In the genomic region with DNA sequence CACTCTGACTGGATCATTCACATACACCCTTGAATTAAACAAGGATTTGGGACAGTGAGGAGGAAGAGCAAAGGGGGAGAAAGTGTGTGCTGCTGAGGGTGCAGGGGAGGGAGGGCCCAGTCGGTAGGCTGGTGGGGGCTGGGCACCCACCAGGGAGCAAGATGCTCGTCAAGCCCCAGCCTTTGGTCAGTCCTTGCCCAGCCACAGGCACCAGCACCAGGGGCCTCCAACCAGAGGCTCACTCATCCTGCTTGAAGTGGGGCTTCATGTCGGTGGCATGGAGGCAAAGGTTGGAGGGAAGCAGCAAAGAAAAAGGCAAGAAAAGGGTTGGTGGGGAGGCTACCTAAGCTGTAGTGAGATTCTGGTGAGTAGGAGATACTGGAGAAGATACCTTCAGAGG, we compare ENCODE assay signal across 21 cellular contexts. TPM values are rescaled to one million over a fixed set of nuclear protein-coding genes. Genes with fewer than 3 reads are reported as not detected.
A peak's percentile ranks its signal among the peaks of the same experiment; 100 is the strongest.
DNase-seq lines count a peak whose midpoint lies in the region; ATAC-seq, FAIRE-seq and TF ChIP-seq lines count a peak whose summit lies in the region.
"Had no signal": no experiment of that assay in that cellular context is flagged by ENCODE, and none has a peak within 500 bp of the region (broad histone marks: within the 10 kb centered on the region; RNA-seq: fewer than 3 reads in every experiment).

No MANE protein-coding gene starts in this region.

- H3K4me3 Mint-ChIP-seq in CD14-positive monocyte, result peak overlapping the region in 1 of 2 donors; percentile 46
- H3K4me3 Mint-ChIP-seq in effector memory CD8-positive, alpha-beta T cell, result peak overlapping the region; percentile 81 to 87
- no peak overlapping the region for H3K4me3 Mint-ChIP-seq in neural progenitor cell
- H3K4me3 Mint-ChIP-seq: stimulated activated naive B cell treated with anti-CD40 and anti-IgM and Interleukin-4, amounts not matched to agents 10 μg/mL and 1 μg/mL and 100 μg/mL, for 72 hours had no signal

- no peak overlapping the region for H2AFZ ChIP-seq in neural progenitor cell (replicated peaks)

- no peak overlapping the region for H3K4me2 ChIP-seq in neural progenitor cell

- no peaks in the 10 kb centered on the region for H3K27me3 ChIP-seq in sigmoid colon
- no peaks in the 10 kb centered on the region for H3K27me3 ChIP-seq in neural progenitor cell
- H3K27me3 ChIP-seq: colonic mucosa had no signal

- H3K36me3 ChIP-seq in sigmoid colon, result peaks cover 0 to 36% (median 19%) of the 10 kb centered on the region in 4 donors
- no peaks in the 10 kb centered on the region for H3K36me3 ChIP-seq in neural progenitor cell
- H3K36me3 ChIP-seq: colonic mucosa had no signal

- H3K4me1 ChIP-seq in sigmoid colon, result peaks cover 0 to 89% (median 82%) of the 10 kb centered on the region in 4 donors
- peaks cover 16% of the 10 kb centered on the region for H3K4me1 ChIP-seq in neural progenitor cell
- H3K4me1 ChIP-seq: colonic mucosa had no signal

- no peak overlapping the region for H3K4me3 ChIP-seq in sigmoid colon
- H3K4me3 ChIP-seq in neural progenitor cell, result no peak overlapping the region
- H3K4me3 ChIP-seq: colonic mucosa, SK-N-MC, skin epidermis had no signal

- DNase-seq in CD14-positive monocyte (ENCODE audit: low spot score) (no peak), GM12892 (ENCODE audit: insufficient read length) (no peak), sigmoid colon (no peak), left colon (no peak), neural progenitor cell (ENCODE audit: low spot score) (no peak)
- DNase-seq in effector memory CD8-positive, alpha-beta T cell, result no peak
- no peak for DNase-seq in stimulated activated CD4-positive, alpha-beta T cell treated with anti-CD3 and anti-CD28 coated beads, Interleukin-12 subunit alpha, Interleukin-12 subunit beta, amount 100 ng/mL, for 4 hours
- DNase-seq: activated CD4-positive, alpha-beta T cell treated with anti-CD3 and anti-CD28 coated beads, Interleukin-2, amount 50 U/mL, for 4 hours; activated effector memory CD4-positive, alpha-beta T cell treated with Interleukin-2 at 50 U/mL for 16 hours; colonic mucosa; glutamatergic neuron; midbrain; NCI-H1694; NCI-H510A treated with DMSO at 0.1 percent for 48 hours; stimulated activated naive B cell treated with anti-CD40 and anti-IgM and Interleukin-4, amounts not matched to agents 10 μg/mL and 1 μg/mL and 100 μg/mL, for 72 hours had no signal

- H3K27ac ChIP-seq in sigmoid colon (peak overlapping the region; percentile 64 to 99 (median 84)), neural progenitor cell (no peak overlapping the region)
- H3K27ac ChIP-seq: epithelial cell of prostate, SK-N-MC had no signal

- WGBS in sigmoid colon, 2 donors, result 92 to 93% methylated on average over 3 of the region's 3 CpGs

- TF ChIP-seq POLR2A in GM12892 (IDR thresholded peaks at IDR 0.05; ENCODE audit: low read depth, low read length) (peak; percentile 36; the same call in 1 of the 2 replicates), sigmoid colon (IDR thresholded peaks at IDR 0.05) (no peak)

- H3K79me2 ChIP-seq in neural progenitor cell (ENCODE audit: low read depth), result peaks cover 68% of the 10 kb centered on the region

- peak overlapping the region; percentile 95 to 99 (median 98) for H3K27ac Mint-ChIP-seq in CD14-positive monocyte
- peak overlapping the region; percentile 91 to 98 for H3K27ac Mint-ChIP-seq in effector memory CD8-positive, alpha-beta T cell
- H3K27ac Mint-ChIP-seq in neural progenitor cell, result no peak overlapping the region

- TF ChIP-seq CTCF in CD14-positive monocyte (IDR thresholded peaks at IDR 0.05) (no peak), sigmoid colon (IDR thresholded peaks at IDR 0.05) (no peak), neural progenitor cell (IDR thresholded peaks at IDR 0.05) (no peak)

- H3F3A ChIP-seq in neural progenitor cell (ENCODE audit: low read depth), result peaks cover 5% of the 10 kb centered on the region

- no peak for ATAC-seq in effector memory CD8-positive, alpha-beta T cell (replicated peaks)
- no peak for ATAC-seq in left colon
- ATAC-seq: stimulated activated naive B cell treated with anti-CD40 and anti-IgM and Interleukin-4, amounts not matched to agents 10 μg/mL and 1 μg/mL and 100 μg/mL, for 72 hours had no signal

- H3K9me3 Mint-ChIP-seq in CD14-positive monocyte, result peaks cover 0 to 4% (median 0%) of the 10 kb centered on the region in 7 donors
- no peaks in the 10 kb centered on the region for H3K9me3 Mint-ChIP-seq in effector memory CD8-positive, alpha-beta T cell
- peaks cover 9% of the 10 kb centered on the region for H3K9me3 Mint-ChIP-seq in neural progenitor cell

- TF ChIP-seq EP300 in sigmoid colon (IDR thresholded peaks at IDR 0.05), result no peak

- H3K36me3 Mint-ChIP-seq in CD14-positive monocyte (peaks cover 67 to 92% of the 10 kb centered on the region in 2 donors), neural progenitor cell (peaks cover 29% of the 10 kb centered on the region)
- H3K36me3 Mint-ChIP-seq in effector memory CD8-positive, alpha-beta T cell (ENCODE audit: insufficient read depth), result peaks cover 69% of the 10 kb centered on the region

- no peaks in the 10 kb centered on the region for H4K20me1 ChIP-seq in neural progenitor cell (ENCODE audit: low read depth)

- peaks cover 92% of the 10 kb centered on the region for H3K4me1 Mint-ChIP-seq in CD14-positive monocyte
- H3K4me1 Mint-ChIP-seq in effector memory CD8-positive, alpha-beta T cell (ENCODE audit: low read depth in 2 of 2), result peaks cover 77 to 83% of the 10 kb centered on the region in 2 donors
- peaks cover 17% of the 10 kb centered on the region for H3K4me1 Mint-ChIP-seq in neural progenitor cell

- FAIRE-seq in GM12892 (lab: Jason Lieb, UNC), result no peak
- FAIRE-seq: astrocyte, islet of Langerhans, TTC549 had no signal

- no peak overlapping the region for H3K9ac ChIP-seq in neural progenitor cell

- H3K9me3 ChIP-seq in sigmoid colon (no peaks in the 10 kb centered on the region), neural progenitor cell (ENCODE audit: low read depth) (no peaks in the 10 kb centered on the region)
- H3K9me3 ChIP-seq: colonic mucosa had no signal

- intact Hi-C loops in CD14-positive monocyte (cut with micrococcal nuclease), result no loop called here
- intact Hi-C loops in sigmoid colon (cut with DNase I), result no loop called here
- intact Hi-C loops in left colon (cut with DNase I, micrococcal nuclease), result no loop called here

- H3K27me3 Mint-ChIP-seq in CD14-positive monocyte (ENCODE audit: low read depth in 3 of 3), result no peaks in the 10 kb centered on the region
- H3K27me3 Mint-ChIP-seq in effector memory CD8-positive, alpha-beta T cell, result no peaks in the 10 kb centered on the region
- peaks cover 5% of the 10 kb centered on the region for H3K27me3 Mint-ChIP-seq in neural progenitor cell (ENCODE audit: insufficient read depth, low read depth)
- H3K27me3 Mint-ChIP-seq: stimulated activated naive B cell treated with anti-CD40 and anti-IgM and Interleukin-4, amounts not matched to agents 10 μg/mL and 1 μg/mL and 100 μg/mL, for 72 hours had no signal

RNA-seq across cellular contexts. Expression of a gene that starts 21.9 kb away (rescaled TPM):
- polyA plus RNA-seq in CD14-positive monocyte (100 to 1,000 TPM; 249 to 272 TPM), sigmoid colon (10 to 100 TPM; 10.9 to 20.4 (median 11.8) TPM)
- polyA plus RNA-seq in GM12892 (2012; ENCODE audit: missing spikeins), result 56.5 TPM
- total RNA-seq in sigmoid colon (10 to 100 TPM; 41.1 to 84.5 (median 44.8) TPM), left colon (10 to 100 TPM; 19.5 to 46.7 TPM), neural progenitor cell (ENCODE audit: low replicate concordance) (19.7 and 21.2 TPM in 2 replicates)
